ENCODE assay signal across 8 cellular contexts in genomic region chr5:176533894-176534611, GRCh38. TPM values are rescaled to one million over a fixed set of nuclear protein-coding genes. Genes with fewer than 3 reads are reported as not detected.
DNase-seq lines count a peak whose midpoint lies in the region; TF ChIP-seq lines count a peak whose summit lies in the region.

No MANE protein-coding gene starts in this region.

- H3K9me3 ChIP-seq in adipocyte (ENCODE audit: control insufficient read depth, low read length): no peaks in the 10 kb centered on the region
- no peaks in the 10 kb centered on the region for H3K9me3 ChIP-seq in suprapubic skin

- no peaks in the 10 kb centered on the region for H3K27me3 ChIP-seq in adipocyte (replicated peaks; ENCODE audit: control insufficient read depth, insufficient read depth, low read length)
- H3K27me3 ChIP-seq in layer of hippocampus (ENCODE audit: control insufficient read depth, insufficient read depth, low read length): no peaks in the 10 kb centered on the region
- H3K27me3 ChIP-seq in suprapubic skin: no peaks in the 10 kb centered on the region

- peaks cover 30% of the 10 kb centered on the region for H3K4me1 ChIP-seq in adipocyte (ENCODE audit: control insufficient read depth, insufficient read depth, low read length)
- peaks cover 74% of the 10 kb centered on the region for H3K4me1 ChIP-seq in suprapubic skin

- in situ Hi-C loops in G401 (cut with HindIII; ENCODE audit: low sequenced_read_pairs): no loop called here

- no peak overlapping the region for H3K4me3 ChIP-seq in adipocyte (ENCODE audit: low read length)
- peak overlapping the region; percentile 76 for H3K4me3 ChIP-seq in suprapubic skin

- H3K27ac ChIP-seq in layer of hippocampus (ENCODE audit: low read depth, low read length) (peak overlapping the region; percentile 97), suprapubic skin (peak overlapping the region; percentile 95)

- no peak for TF ChIP-seq CTCF in suprapubic skin (IDR thresholded peaks at IDR 0.05)

- no peak for TF ChIP-seq POLR2A in suprapubic skin (IDR thresholded peaks at IDR 0.05)

- TF ChIP-seq EP300 in suprapubic skin (IDR thresholded peaks at IDR 0.05): no peak

- peak; percentile 49 for DNase-seq in G401 (ENCODE audit: low spot score)
- peak; percentile 22 for DNase-seq in NCI-H226
- DNase-seq in adipocyte (ENCODE audit: low read depth): peak; percentile 28
- DNase-seq in suprapubic skin (ENCODE audit: low spot score in 2 of 2): no peak
- DNase-seq in NCI-H1048 (lab: John Stamatoyannopoulos, UW): no peak
- no peak for DNase-seq in hippocampal formation (lab: John Stamatoyannopoulos, UW)
- DNase-seq in NCI-H345 treated with DMSO at 0.1 percent for 48 hours (lab: John Stamatoyannopoulos, UW; ENCODE audit: unreplicated experiment): no peak

- H3K36me3 ChIP-seq in adipocyte (ENCODE audit: control insufficient read depth, insufficient read depth, low read length, severe bottlenecking): peaks cover 19% of the 10 kb centered on the region
- peaks cover 31% of the 10 kb centered on the region for H3K36me3 ChIP-seq in suprapubic skin

- no peak overlapping the region for H3K9ac ChIP-seq in adipocyte (ENCODE audit: low read length)

- 11% methylated on average over 6 of the region's 10 CpGs for WGBS in suprapubic skin

RNA-seq across cellular contexts. Expression of gene RNF44, which starts 3.1 kb away (rescaled TPM):
- total RNA-seq in G401 (2014; rRNA removed; shearing (Covaris generic)): 4.0 and 6.7 TPM in 2 replicates
- total RNA-seq in suprapubic skin: 10 to 100 TPM; 36.9 to 65.9 (median 46.3) TPM

RNA-seq across cellular contexts. Expression of gene CDHR2, which starts 15.1 kb away (rescaled TPM):
- total RNA-seq in G401 (2014; rRNA removed; shearing (Covaris generic)): not detected in 2 replicates
- total RNA-seq in suprapubic skin: under 1 TPM in 2 of 4 donors, not detected in 2; 0.10 to 0.23 TPM

Comparison
In these comparisons a context has a peak if more than half of its experiments do, and no peak if none do; other contexts are left out.
1. DNase-seq: peak in G401 (single experiment), NCI-H226 (single experiment) and adipocyte (single experiment); none in suprapubic skin (0 of 2), NCI-H1048 (single experiment), hippocampal formation (0 of 2) and NCI-H345 treated with DMSO at 0.1 percent for 48 hours (single experiment).